Comparison of ENCODE assay signal across 1 cellular context in the genomic region with DNA sequence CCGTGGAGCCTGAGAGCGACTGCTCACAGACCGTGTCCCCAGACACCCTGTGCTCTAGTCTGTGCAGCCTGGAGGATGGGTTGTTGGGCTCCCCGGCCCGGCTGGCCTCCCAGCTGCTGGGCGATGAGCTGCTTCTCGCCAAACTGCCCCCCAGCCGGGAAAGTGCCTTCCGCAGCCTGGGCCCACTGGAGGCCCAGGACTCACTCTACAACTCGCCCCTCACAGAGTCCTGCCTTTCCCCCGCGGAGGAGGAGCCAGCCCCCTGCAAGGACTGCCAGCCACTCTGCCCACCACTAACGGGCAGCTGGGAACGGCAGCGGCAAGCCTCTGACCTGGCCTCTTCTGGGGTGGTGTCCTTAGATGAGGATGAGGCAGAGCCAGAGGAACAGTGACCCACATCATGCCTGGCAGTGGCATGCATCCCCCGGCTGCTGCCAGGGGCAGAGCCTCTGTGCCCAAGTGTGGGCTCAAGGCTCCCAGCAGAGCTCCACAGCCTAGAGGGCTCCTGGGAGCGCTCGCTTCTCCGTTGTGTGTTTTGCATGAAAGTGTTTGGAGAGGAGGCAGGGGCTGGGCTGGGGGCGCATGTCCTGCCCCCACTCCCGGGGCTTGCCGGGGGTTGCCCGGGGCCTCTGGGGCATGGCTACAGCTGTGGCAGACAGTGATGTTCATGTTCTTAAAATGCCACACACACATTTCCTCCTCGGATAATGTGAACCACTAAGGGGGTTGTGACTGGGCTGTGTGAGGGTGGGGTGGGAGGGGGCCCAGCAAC.
TF ChIP-seq lines count a peak whose summit lies in the region.

No MANE protein-coding gene starts in this region.

TF ChIP-seq in H1, 55 proteins besides CTCF, POLR2A, EP300 and RAD21:
- TF ChIP-seq ZNF274 (IDR thresholded peaks at IDR 0.05; ENCODE audit: borderline replicate concordance, extremely low read depth, low read length) (no peak), EGR1 (IDR thresholded peaks at IDR 0.05; ENCODE audit: borderline replicate concordance, low read depth, low read length) (no peak), TAF1 (IDR thresholded peaks at IDR 0.05; ENCODE audit: low read depth, low read length) (no peak), SIRT6 (IDR thresholded peaks at IDR 0.05; ENCODE audit: low read length) (no peak), SIX5 (IDR thresholded peaks at IDR 0.05; ENCODE audit: low read depth, low read length) (no peak), NANOG (IDR thresholded peaks at IDR 0.05; ENCODE audit: insufficient read depth, low read depth, low read length, poor library complexity, severe bottlenecking) (no peak), GABPA (IDR thresholded peaks at IDR 0.05; ENCODE audit: borderline replicate concordance, insufficient read depth, low read length) (no peak)
- TF ChIP-seq, protein P1, sequence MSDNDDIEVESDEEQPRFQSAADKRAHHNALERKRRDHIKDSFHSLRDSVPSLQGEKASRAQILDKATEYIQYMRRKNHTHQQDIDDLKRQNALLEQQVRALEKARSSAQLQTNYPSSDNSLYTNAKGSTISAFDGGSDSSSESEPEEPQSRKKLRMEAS (IDR thresholded peaks at IDR 0.05), result no peak
- TF ChIP-seq, protein P2, sequence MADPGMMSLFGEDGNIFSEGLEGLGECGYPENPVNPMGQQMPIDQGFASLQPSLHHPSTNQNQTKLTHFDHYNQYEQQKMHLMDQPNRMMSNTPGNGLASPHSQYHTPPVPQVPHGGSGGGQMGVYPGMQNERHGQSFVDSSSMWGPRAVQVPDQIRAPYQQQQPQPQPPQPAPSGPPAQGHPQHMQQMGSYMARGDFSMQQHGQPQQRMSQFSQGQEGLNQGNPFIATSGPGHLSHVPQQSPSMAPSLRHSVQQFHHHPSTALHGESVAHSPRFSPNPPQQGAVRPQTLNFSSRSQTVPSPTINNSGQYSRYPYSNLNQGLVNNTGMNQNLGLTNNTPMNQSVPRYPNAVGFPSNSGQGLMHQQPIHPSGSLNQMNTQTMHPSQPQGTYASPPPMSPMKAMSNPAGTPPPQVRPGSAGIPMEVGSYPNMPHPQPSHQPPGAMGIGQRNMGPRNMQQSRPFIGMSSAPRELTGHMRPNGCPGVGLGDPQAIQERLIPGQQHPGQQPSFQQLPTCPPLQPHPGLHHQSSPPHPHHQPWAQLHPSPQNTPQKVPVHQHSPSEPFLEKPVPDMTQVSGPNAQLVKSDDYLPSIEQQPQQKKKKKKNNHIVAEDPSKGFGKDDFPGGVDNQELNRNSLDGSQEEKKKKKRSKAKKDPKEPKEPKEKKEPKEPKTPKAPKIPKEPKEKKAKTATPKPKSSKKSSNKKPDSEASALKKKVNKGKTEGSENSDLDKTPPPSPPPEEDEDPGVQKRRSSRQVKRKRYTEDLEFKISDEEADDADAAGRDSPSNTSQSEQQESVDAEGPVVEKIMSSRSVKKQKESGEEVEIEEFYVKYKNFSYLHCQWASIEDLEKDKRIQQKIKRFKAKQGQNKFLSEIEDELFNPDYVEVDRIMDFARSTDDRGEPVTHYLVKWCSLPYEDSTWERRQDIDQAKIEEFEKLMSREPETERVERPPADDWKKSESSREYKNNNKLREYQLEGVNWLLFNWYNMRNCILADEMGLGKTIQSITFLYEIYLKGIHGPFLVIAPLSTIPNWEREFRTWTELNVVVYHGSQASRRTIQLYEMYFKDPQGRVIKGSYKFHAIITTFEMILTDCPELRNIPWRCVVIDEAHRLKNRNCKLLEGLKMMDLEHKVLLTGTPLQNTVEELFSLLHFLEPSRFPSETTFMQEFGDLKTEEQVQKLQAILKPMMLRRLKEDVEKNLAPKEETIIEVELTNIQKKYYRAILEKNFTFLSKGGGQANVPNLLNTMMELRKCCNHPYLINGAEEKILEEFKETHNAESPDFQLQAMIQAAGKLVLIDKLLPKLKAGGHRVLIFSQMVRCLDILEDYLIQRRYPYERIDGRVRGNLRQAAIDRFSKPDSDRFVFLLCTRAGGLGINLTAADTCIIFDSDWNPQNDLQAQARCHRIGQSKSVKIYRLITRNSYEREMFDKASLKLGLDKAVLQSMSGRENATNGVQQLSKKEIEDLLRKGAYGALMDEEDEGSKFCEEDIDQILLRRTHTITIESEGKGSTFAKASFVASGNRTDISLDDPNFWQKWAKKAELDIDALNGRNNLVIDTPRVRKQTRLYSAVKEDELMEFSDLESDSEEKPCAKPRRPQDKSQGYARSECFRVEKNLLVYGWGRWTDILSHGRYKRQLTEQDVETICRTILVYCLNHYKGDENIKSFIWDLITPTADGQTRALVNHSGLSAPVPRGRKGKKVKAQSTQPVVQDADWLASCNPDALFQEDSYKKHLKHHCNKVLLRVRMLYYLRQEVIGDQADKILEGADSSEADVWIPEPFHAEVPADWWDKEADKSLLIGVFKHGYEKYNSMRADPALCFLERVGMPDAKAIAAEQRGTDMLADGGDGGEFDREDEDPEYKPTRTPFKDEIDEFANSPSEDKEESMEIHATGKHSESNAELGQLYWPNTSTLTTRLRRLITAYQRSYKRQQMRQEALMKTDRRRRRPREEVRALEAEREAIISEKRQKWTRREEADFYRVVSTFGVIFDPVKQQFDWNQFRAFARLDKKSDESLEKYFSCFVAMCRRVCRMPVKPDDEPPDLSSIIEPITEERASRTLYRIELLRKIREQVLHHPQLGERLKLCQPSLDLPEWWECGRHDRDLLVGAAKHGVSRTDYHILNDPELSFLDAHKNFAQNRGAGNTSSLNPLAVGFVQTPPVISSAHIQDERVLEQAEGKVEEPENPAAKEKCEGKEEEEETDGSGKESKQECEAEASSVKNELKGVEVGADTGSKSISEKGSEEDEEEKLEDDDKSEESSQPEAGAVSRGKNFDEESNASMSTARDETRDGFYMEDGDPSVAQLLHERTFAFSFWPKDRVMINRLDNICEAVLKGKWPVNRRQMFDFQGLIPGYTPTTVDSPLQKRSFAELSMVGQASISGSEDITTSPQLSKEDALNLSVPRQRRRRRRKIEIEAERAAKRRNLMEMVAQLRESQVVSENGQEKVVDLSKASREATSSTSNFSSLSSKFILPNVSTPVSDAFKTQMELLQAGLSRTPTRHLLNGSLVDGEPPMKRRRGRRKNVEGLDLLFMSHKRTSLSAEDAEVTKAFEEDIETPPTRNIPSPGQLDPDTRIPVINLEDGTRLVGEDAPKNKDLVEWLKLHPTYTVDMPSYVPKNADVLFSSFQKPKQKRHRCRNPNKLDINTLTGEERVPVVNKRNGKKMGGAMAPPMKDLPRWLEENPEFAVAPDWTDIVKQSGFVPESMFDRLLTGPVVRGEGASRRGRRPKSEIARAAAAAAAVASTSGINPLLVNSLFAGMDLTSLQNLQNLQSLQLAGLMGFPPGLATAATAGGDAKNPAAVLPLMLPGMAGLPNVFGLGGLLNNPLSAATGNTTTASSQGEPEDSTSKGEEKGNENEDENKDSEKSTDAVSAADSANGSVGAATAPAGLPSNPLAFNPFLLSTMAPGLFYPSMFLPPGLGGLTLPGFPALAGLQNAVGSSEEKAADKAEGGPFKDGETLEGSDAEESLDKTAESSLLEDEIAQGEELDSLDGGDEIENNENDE (IDR thresholded peaks at IDR 0.05; ENCODE audit: insufficient replicate concordance, low read length), result no peak
